Comparison of ENCODE assay signal across 8 cellular contexts in genomic region chr10:3873728-3874461, GRCh38.
DNase-seq lines count a peak whose midpoint lies in the region; ATAC-seq and TF ChIP-seq lines count a peak whose summit lies in the region.

No MANE protein-coding gene starts in this region.

- H3K27me3 ChIP-seq in right cardiac atrium (ENCODE audit: control insufficient read depth, insufficient read depth) (no peaks in the 10 kb centered on the region), thoracic aorta (replicated peaks; ENCODE audit: insufficient read depth) (no peaks in the 10 kb centered on the region)

- H3K27ac ChIP-seq in right cardiac atrium (ENCODE audit: low read length) (no peak overlapping the region), thoracic aorta (no peak overlapping the region)

- intact Hi-C loops in right cardiac atrium (cut with DNase I) = no loop called here

- H3K27me3 Mint-ChIP-seq in activated CD4-positive, alpha-beta memory T cell treated with anti-CD3 and anti-CD28 coated beads, Interleukin-2, amount 10 ng/mL, durations not matched to agents 7 days and 5 days = no peaks in the 10 kb centered on the region

- H3K4me3 Mint-ChIP-seq in activated CD4-positive, alpha-beta memory T cell treated with anti-CD3 and anti-CD28 coated beads, Interleukin-2, amount 10 ng/mL, durations not matched to agents 7 days and 5 days = no peak overlapping the region

- POLR2A ChIA-PET in activated CD4-positive, alpha-beta memory T cell treated with anti-CD3 and anti-CD28 coated beads, Interleukin-2, amount 10 ng/mL, durations not matched to agents 7 days and 5 days (lab: Charles Lee) = interaction anchor here (0.6 to 4.1 kb wide), 7 partner anchors 8 to 902 kb away, joined by 3 to 71 read pairs (median 9); partner anchors contain the start of gene KLF6

- no peak overlapping the region for H3K4me3 ChIP-seq in LNCaP clone FGC (ENCODE audit: low read depth, low read length)
- no peak overlapping the region for H3K4me3 ChIP-seq in right cardiac atrium (ENCODE audit: low read length)
- no peak overlapping the region for H3K4me3 ChIP-seq in thoracic aorta

- H3K9me3 ChIP-seq in right cardiac atrium (ENCODE audit: control insufficient read depth, low read length) (no peaks in the 10 kb centered on the region), thoracic aorta (no peaks in the 10 kb centered on the region)

- ATAC-seq in GM21825 (IDR thresholded peaks at IDR 0.05; ENCODE audit: unreplicated experiment) (peak; percentile 67), right cardiac atrium (peak; percentile 65 to 74), thoracic aorta (ENCODE audit: insufficient number of reproducible peaks, low FRiP score, low read depth) (peak; percentile 58)

- H3K36me3 ChIP-seq in thoracic aorta = no peaks in the 10 kb centered on the region

- peaks cover 61% of the 10 kb centered on the region for H3K4me1 Mint-ChIP-seq in activated CD4-positive, alpha-beta memory T cell treated with anti-CD3 and anti-CD28 coated beads, Interleukin-2, amount 10 ng/mL, durations not matched to agents 7 days and 5 days

- no peaks in the 10 kb centered on the region for H3K9me3 Mint-ChIP-seq in activated CD4-positive, alpha-beta memory T cell treated with anti-CD3 and anti-CD28 coated beads, Interleukin-2, amount 10 ng/mL, durations not matched to agents 7 days and 5 days

- no peaks in the 10 kb centered on the region for H3K36me3 Mint-ChIP-seq in activated CD4-positive, alpha-beta memory T cell treated with anti-CD3 and anti-CD28 coated beads, Interleukin-2, amount 10 ng/mL, durations not matched to agents 7 days and 5 days (ENCODE audit: low read depth)

- CTCF ChIA-PET in activated CD4-positive, alpha-beta memory T cell treated with anti-CD3 and anti-CD28 coated beads, Interleukin-2, amount 10 ng/mL, durations not matched to agents 7 days and 5 days (lab: Charles Lee) = no interaction called here

- no peaks in the 10 kb centered on the region for H3K4me1 ChIP-seq in right cardiac atrium (ENCODE audit: control insufficient read depth, insufficient read depth, low read length)
- peaks cover 11 to 14% of the 10 kb centered on the region in 2 donors for H3K4me1 ChIP-seq in thoracic aorta (ENCODE audit: control insufficient read depth in 1 of 2, low read depth in 2 of 2)

- TF ChIP-seq CTCF in LNCaP clone FGC (IDR thresholded peaks at IDR 0.05; ENCODE audit: control insufficient read depth, extremely low read depth, insufficient read depth) (no peak), thoracic aorta (IDR thresholded peaks at IDR 0.05) (no peak)

- peak; percentile 33 for DNase-seq in NCI-H2107 treated with DMSO at 0.1 percent for 48 hours (lab: John Stamatoyannopoulos, UW; ENCODE audit: unreplicated experiment)
- DNase-seq in NCI-H2107 (lab: John Stamatoyannopoulos, UW) = no peak
- peak; percentile 17 for DNase-seq in LNCaP clone FGC (ENCODE audit: low read depth)
- no peak for DNase-seq in activated CD4-positive, alpha-beta memory T cell treated with anti-CD3 and anti-CD28 coated beads, Interleukin-2, amount 10 ng/mL, durations not matched to agents 7 days and 5 days
- no peak for DNase-seq in right cardiac atrium
- no peak for DNase-seq in thoracic aorta (ENCODE audit: low spot score)
- no peak for DNase-seq in C1 segment of cervical spinal cord (lab: John Stamatoyannopoulos, UW)

- H3K27ac Mint-ChIP-seq in activated CD4-positive, alpha-beta memory T cell treated with anti-CD3 and anti-CD28 coated beads, Interleukin-2, amount 10 ng/mL, durations not matched to agents 7 days and 5 days = peak overlapping the region; percentile 33

- WGBS in right cardiac atrium = 41% methylated on average over 7 of the region's 7 CpGs

Comparison
In these comparisons a context has a peak if more than half of its experiments do, and no peak if none do; other contexts are left out.
1. DNase-seq: peak in NCI-H2107 treated with DMSO at 0.1 percent for 48 hours (single experiment) and LNCaP clone FGC (single experiment); none in NCI-H2107 (single experiment), activated CD4-positive, alpha-beta memory T cell treated with anti-CD3 and anti-CD28 coated beads, Interleukin-2, amount 10 ng/mL, durations not matched to agents 7 days and 5 days (single experiment), right cardiac atrium (0 of 3), thoracic aorta (single experiment) and C1 segment of cervical spinal cord (0 of 14).
2. Peak in every context shown above with its lines, with median percentiles within 50 percentile points of each other: ATAC-seq.